In genomic region chr6:17478223-17478907, GRCh38 we compare ENCODE assay signal across 1 cellular context.
TF ChIP-seq lines count a peak whose summit lies in the region.

No MANE protein-coding gene starts in this region.

TF ChIP-seq in IMR-90, 13 proteins besides CTCF, POLR2A, EP300 and RAD21 (continued from another document):
- TF ChIP-seq USF2 (IDR thresholded peaks at IDR 0.05; ENCODE audit: low read depth, low read length), result no peak
